9 cellular contexts compared by ENCODE assay signal in the genomic region with DNA sequence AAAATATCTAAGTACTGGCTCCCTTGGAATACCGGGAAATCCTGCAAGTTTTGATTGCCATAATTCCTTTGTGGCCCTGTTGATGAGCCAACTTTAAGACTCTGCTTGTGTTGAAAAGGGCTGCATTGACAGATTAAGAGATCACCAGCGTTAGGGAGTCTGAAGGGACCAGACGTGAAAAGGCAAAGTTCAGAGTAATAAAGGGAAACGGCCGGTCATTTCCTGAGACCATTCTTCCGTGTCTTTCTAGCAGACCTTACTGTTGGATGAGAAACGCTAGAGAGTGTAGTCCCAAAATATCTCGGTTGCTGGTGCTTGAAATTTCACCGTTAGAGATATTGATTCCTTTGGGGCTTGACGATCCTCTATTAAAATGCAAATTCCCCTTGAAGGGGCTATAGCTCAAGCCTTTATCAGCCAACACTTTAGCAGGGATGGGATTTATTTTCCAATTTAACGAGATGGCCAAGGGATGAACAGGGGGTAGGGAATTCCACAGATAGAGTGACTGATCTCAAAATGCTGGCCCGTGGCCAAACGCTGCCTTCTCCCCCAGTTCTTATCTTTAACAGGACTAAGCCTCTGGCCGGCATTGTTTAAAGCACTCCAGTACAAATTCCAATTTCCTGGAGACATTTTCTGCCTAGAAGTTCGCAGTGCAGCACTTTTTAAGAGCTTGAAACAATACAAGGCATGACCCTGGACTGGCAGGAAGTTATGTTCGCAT.
DNase-seq lines count a peak whose midpoint lies in the region; ATAC-seq and TF ChIP-seq lines count a peak whose summit lies in the region.
"Had no signal": no experiment of that assay in that cellular context is flagged by ENCODE, and none has a peak within 500 bp of the region (broad histone marks: within the 10 kb centered on the region; RNA-seq: fewer than 3 reads in every experiment).

No MANE protein-coding gene starts in this region.

- no peaks in the 10 kb centered on the region for H3K9me2 ChIP-seq in hepatocyte (replicated peaks; ENCODE audit: insufficient read depth)

- no peak for TF ChIP-seq CTCF in hepatocyte (IDR thresholded peaks at IDR 0.05; ENCODE audit: poor library complexity)

- H3K27me3 Mint-ChIP-seq in immature natural killer cell (ENCODE audit: low read depth in 3 of 3) = peaks cover 10 to 38% (median 28%) of the 10 kb centered on the region in 3 donors

- H3K9me3 Mint-ChIP-seq in immature natural killer cell = peaks cover 0 to 28% (median 3%) of the 10 kb centered on the region in 6 donors

- 3% methylated on average over 16 of the region's 16 CpGs for WGBS in hepatocyte (ENCODE audit: low lambda C conversion rate, missing lambda C conversion rate)

- H3K27ac Mint-ChIP-seq in immature natural killer cell = no peak overlapping the region

- DNase-seq in NCI-H524 (lab: John Stamatoyannopoulos, UW) (peak; percentile 37 to 59), NCI-H524 treated with DMSO at 0.1 percent for 48 hours (lab: John Stamatoyannopoulos, UW) (no peak), SW480 (ENCODE audit: low spot score) (peak; percentile 15), hepatocyte (ENCODE audit: low spot score) (peak; percentile 43), immature natural killer cell (no peak)
- DNase-seq in stimulated activated CD4-positive, alpha-beta T cell treated with anti-CD3 and anti-CD28 coated beads, Interleukin-15, amount 100 ng/mL, for 24 hours = no peak
- DNase-seq: NK-92 treated with Interleukin-12 subunit alpha and Interleukin-12 subunit beta, amount 100 ng/mL, for 24 hours had no signal

- H3K4me3 Mint-ChIP-seq in immature natural killer cell = peak overlapping the region in 2 of 5 donors; percentile 30 to 71

- no peaks in the 10 kb centered on the region for H3K79me2 ChIP-seq in hepatocyte

- H2AFZ ChIP-seq in hepatocyte = peak overlapping the region; percentile 1

- peaks cover 9 to 11% of the 10 kb centered on the region in 2 donors for H3K4me1 Mint-ChIP-seq in immature natural killer cell

- no peaks in the 10 kb centered on the region for H3K36me3 Mint-ChIP-seq in immature natural killer cell

- H3K4me3 ChIP-seq in hepatocyte (no peak overlapping the region), rectal smooth muscle tissue (ENCODE audit: low read length) (peak overlapping the region; percentile 61)

- ATAC-seq in GM21515 (IDR thresholded peaks at IDR 0.05; ENCODE audit: unreplicated experiment) = no peak

- no peaks in the 10 kb centered on the region for H3K36me3 ChIP-seq in hepatocyte (replicated peaks; ENCODE audit: insufficient read depth, low read depth)
- H3K36me3 ChIP-seq in rectal smooth muscle tissue (ENCODE audit: control insufficient read depth, insufficient read depth, low read length) = no peaks in the 10 kb centered on the region

- H3K27ac ChIP-seq in hepatocyte (no peak overlapping the region), rectal smooth muscle tissue (ENCODE audit: low read depth, low read length) (no peak overlapping the region)

- no peaks in the 10 kb centered on the region for H3K9me3 ChIP-seq in hepatocyte (ENCODE audit: low read depth)

- peak overlapping the region; percentile 95 for H3K4me2 ChIP-seq in hepatocyte

- H3K27me3 ChIP-seq in hepatocyte (peaks cover 57% of the 10 kb centered on the region), rectal smooth muscle tissue (ENCODE audit: control insufficient read depth, insufficient read depth, low read length) (no peaks in the 10 kb centered on the region)

- H4K20me1 ChIP-seq in hepatocyte (ENCODE audit: insufficient read depth, poor library complexity, severe bottlenecking) = no peaks in the 10 kb centered on the region

- H3K9ac ChIP-seq in rectal smooth muscle tissue (ENCODE audit: low read length) = no peak overlapping the region

- H3K4me1 ChIP-seq in hepatocyte (ENCODE audit: insufficient read depth) = peaks cover 11% of the 10 kb centered on the region
- no peaks in the 10 kb centered on the region for H3K4me1 ChIP-seq in rectal smooth muscle tissue (ENCODE audit: control insufficient read depth, insufficient read depth, low read length)

Comparison
In these comparisons a context has a peak if more than half of its experiments do, and no peak if none do; other contexts are left out.
1. DNase-seq: peak in NCI-H524 (2 of 2), SW480 (single experiment) and hepatocyte (single experiment); none in NCI-H524 treated with DMSO at 0.1 percent for 48 hours (single experiment), stimulated activated CD4-positive, alpha-beta T cell treated with anti-CD3 and anti-CD28 coated beads, Interleukin-15, amount 100 ng/mL, for 24 hours (single experiment) and immature natural killer cell (0 of 3).